In genomic region chr17:10119203-10120112, GRCh38 we compare ENCODE assay signal across 8 cellular contexts.
DNase-seq lines count a peak whose midpoint lies in the region; ATAC-seq and TF ChIP-seq lines count a peak whose summit lies in the region.

No MANE protein-coding gene starts in this region.

- H3K9me3 Mint-ChIP-seq in neural progenitor cell, result peaks cover 8% of the 10 kb centered on the region

- H2AFZ ChIP-seq in neural progenitor cell (replicated peaks), result no peak overlapping the region

- no peak overlapping the region for H3K27ac Mint-ChIP-seq in neural progenitor cell

- H3K79me2 ChIP-seq in neural progenitor cell (ENCODE audit: low read depth), result no peaks in the 10 kb centered on the region

- no peaks in the 10 kb centered on the region for H3K27me3 ChIP-seq in WERI-Rb-1 (ENCODE audit: insufficient read depth, low read depth, severe bottlenecking)
- H3K27me3 ChIP-seq in left lung, result peaks cover 0 to 26% of the 10 kb centered on the region in 2 donors
- no peaks in the 10 kb centered on the region for H3K27me3 ChIP-seq in vagina
- no peaks in the 10 kb centered on the region for H3K27me3 ChIP-seq in neural progenitor cell

- H4K20me1 ChIP-seq in neural progenitor cell (ENCODE audit: low read depth), result no peaks in the 10 kb centered on the region

- H3K9ac ChIP-seq in neural progenitor cell, result no peak overlapping the region

- no peak for TF ChIP-seq POLR2A in vagina (IDR thresholded peaks at IDR 0.05)

- H3K4me3 ChIP-seq in WERI-Rb-1 (ENCODE audit: low read depth, low read length) (no peak overlapping the region), left lung (no peak overlapping the region), vagina (no peak overlapping the region), neural progenitor cell (no peak overlapping the region)

- TF ChIP-seq CTCF in WERI-Rb-1 (IDR thresholded peaks at IDR 0.05; ENCODE audit: low read depth, low read length), result no peak
- no peak for TF ChIP-seq CTCF in left lung (IDR thresholded peaks at IDR 0.05)
- TF ChIP-seq CTCF in vagina (IDR thresholded peaks at IDR 0.05), result no peak
- no peak for TF ChIP-seq CTCF in neural progenitor cell (IDR thresholded peaks at IDR 0.05)

- H3K4me3 Mint-ChIP-seq in neural progenitor cell, result no peak overlapping the region

- no peaks in the 10 kb centered on the region for H3F3A ChIP-seq in neural progenitor cell (ENCODE audit: low read depth)

- intact Hi-C loops in left lung (cut with DNase I), result loop anchor here in 1 of 2 donors (10.0 kb wide), 1 partner anchor 75 kb away; the partner anchor contains the start of gene GAS7
- intact Hi-C loops in vagina (cut with DNase I), result no loop called here

- DNase-seq in stimulated activated CD8-positive, alpha-beta memory T cell treated with anti-CD3 and anti-CD28 coated beads, Interleukin-12 subunit alpha, Interleukin-12 subunit beta, amount 100 ng/mL, for 4 hours (ENCODE audit: low read depth), result peak; percentile 20
- DNase-seq in stimulated activated CD8-positive, alpha-beta memory T cell treated with anti-CD3 and anti-CD28 coated beads, Interleukin-4, amount 100 ng/mL, for 48 hours, result no peak
- DNase-seq in WERI-Rb-1, result no peak
- DNase-seq in left lung, result peak; percentile 77 to 84
- DNase-seq in vagina (ENCODE audit: extremely low spot score in 2 of 2), result peak in 1 of 2 donors; percentile 70
- no peak for DNase-seq in neural progenitor cell (ENCODE audit: low spot score)
- DNase-seq in DMS114 treated with DMSO at 0.1 percent for 48 hours (lab: John Stamatoyannopoulos, UW; ENCODE audit: unreplicated experiment), result no peak

- H3K9me3 ChIP-seq in WERI-Rb-1 (ENCODE audit: severe bottlenecking) (peaks cover 18% of the 10 kb centered on the region), left lung (no peaks in the 10 kb centered on the region), vagina (no peaks in the 10 kb centered on the region), neural progenitor cell (ENCODE audit: low read depth) (no peaks in the 10 kb centered on the region)

- 0 out of 2 replicates have a peak overlapping the region, but pooled peaks have one; percentile 18 for H3K27ac ChIP-seq in WERI-Rb-1
- H3K27ac ChIP-seq in left lung, result peak overlapping the region in 1 of 2 donors; percentile 77
- H3K27ac ChIP-seq in vagina, result peak overlapping the region; percentile 76
- H3K27ac ChIP-seq in neural progenitor cell, result no peak overlapping the region

- no peak overlapping the region for H3K4me2 ChIP-seq in neural progenitor cell

- H3K36me3 ChIP-seq in WERI-Rb-1 (no peaks in the 10 kb centered on the region), left lung (no peaks in the 10 kb centered on the region), vagina (no peaks in the 10 kb centered on the region), neural progenitor cell (no peaks in the 10 kb centered on the region)

- peaks cover 36% of the 10 kb centered on the region for H3K4me1 Mint-ChIP-seq in neural progenitor cell

- H3K36me3 Mint-ChIP-seq in neural progenitor cell, result no peaks in the 10 kb centered on the region

- ATAC-seq in left lung (peak; percentile 46), HG02798 (IDR thresholded peaks at IDR 0.05; ENCODE audit: poor library complexity, unreplicated experiment) (no peak)

- H3K4me1 ChIP-seq in left lung (peaks cover 0 to 69% of the 10 kb centered on the region in 2 donors), vagina (peaks cover 97% of the 10 kb centered on the region), neural progenitor cell (no peaks in the 10 kb centered on the region)

- H3K27me3 Mint-ChIP-seq in neural progenitor cell (ENCODE audit: insufficient read depth, low read depth), result peaks cover under 1% of the 10 kb centered on the region

Comparison
In these comparisons a context has a peak if more than half of its experiments do, and no peak if none do; other contexts are left out.
1. DNase-seq: peak in stimulated activated CD8-positive, alpha-beta memory T cell treated with anti-CD3 and anti-CD28 coated beads, Interleukin-12 subunit alpha, Interleukin-12 subunit beta, amount 100 ng/mL, for 4 hours (single experiment) and left lung (2 of 2); none in stimulated activated CD8-positive, alpha-beta memory T cell treated with anti-CD3 and anti-CD28 coated beads, Interleukin-4, amount 100 ng/mL, for 48 hours (single experiment), WERI-Rb-1 (single experiment), neural progenitor cell (single experiment) and DMS114 treated with DMSO at 0.1 percent for 48 hours (single experiment).